ENCODE assay signal across 26 cellular contexts in genomic region chr16:72049110-72049509, GRCh38. TPM values are rescaled to one million over a fixed set of nuclear protein-coding genes. Genes with fewer than 3 reads are reported as not detected.
DNase-seq lines count a peak whose midpoint lies in the region; ATAC-seq and TF ChIP-seq lines count a peak whose summit lies in the region.
"Had no signal": no experiment of that assay in that cellular context is flagged by ENCODE, and none has a peak within 500 bp of the region (broad histone marks: within the 10 kb centered on the region; RNA-seq: fewer than 3 reads in every experiment).

No MANE protein-coding gene starts in this region.

- POLR2A ChIA-PET in HEK293 (lab: Yijun Ruan, JAX) = no interaction called here

- ATAC-seq in activated T-cell treated with anti-CD3 and anti-CD28 coated beads, Interleukin-2, amount 50 U/mL, for 4 hours = no peak
- no peak for ATAC-seq in GM21367 (IDR thresholded peaks at IDR 0.05; ENCODE audit: unreplicated experiment)
- ATAC-seq: A549, GM12878, GM23338, HCT116 had no signal

- H3K9me3 Mint-ChIP-seq in activated T-cell treated with anti-CD3 and anti-CD28 coated beads, Interleukin-2, amount 50 U/mL, for 4 hours = peaks cover 21% of the 10 kb centered on the region

- no peaks in the 10 kb centered on the region for H3K27me3 ChIP-seq in neutrophil
- H3K27me3 ChIP-seq: BE2C; BLaER1 treated with 17β-estradiol and CSF1 and Interleukin-3, amounts not matched to agents 10 nM and 100 nM had no signal

- H3K4me3 ChIP-seq in HEK293 (ENCODE audit: low read depth, low read length) = no peak overlapping the region
- H3K4me3 ChIP-seq in neutrophil (ENCODE audit: low read depth in 1 of 2, low read length in 1 of 2) = no peak overlapping the region
- H3K4me3 ChIP-seq: A549; BLaER1 treated with 17β-estradiol and CSF1 and Interleukin-3, amounts not matched to agents 10 nM and 100 nM; GM12878; GM23338 had no signal

- no peaks in the 10 kb centered on the region for H3K9me3 ChIP-seq in HEK293 (ENCODE audit: control insufficient read depth, insufficient read depth, low read depth, low read length)
- H3K9me3 ChIP-seq in neutrophil = no peaks in the 10 kb centered on the region
- H3K9me3 ChIP-seq: A549, BE2C had no signal

- peaks cover 4% of the 10 kb centered on the region for H3K36me3 Mint-ChIP-seq in activated T-cell treated with anti-CD3 and anti-CD28 coated beads, Interleukin-2, amount 50 U/mL, for 4 hours (ENCODE audit: insufficient read depth)

- TF ChIP-seq CTCF in HEK293 (tag by site-specific recombination; IDR thresholded peaks at IDR 0.05) = no peak
- TF ChIP-seq CTCF in neutrophil (IDR thresholded peaks at IDR 0.05) = no peak

- H3K27ac ChIP-seq in HEK293 (ENCODE audit: extremely low read depth, low read depth, low read length) = no peak overlapping the region
- peak overlapping the region; percentile 78 for H3K27ac ChIP-seq in neutrophil
- H3K27ac ChIP-seq: A549 had no signal

- CTCF ChIA-PET in HEK293 (lab: Yijun Ruan, JAX) = no interaction called here

- no peaks in the 10 kb centered on the region for H3K4me1 Mint-ChIP-seq in activated T-cell treated with anti-CD3 and anti-CD28 coated beads, Interleukin-2, amount 50 U/mL, for 4 hours (ENCODE audit: low read depth)
- H3K4me1 Mint-ChIP-seq: CD8-positive, alpha-beta memory T cell; GM23338; H9 had no signal

- peak; percentile 4 for DNase-seq in NOMO-1 treated with DMSO at 0.1 percent for 48 hours (lab: John Stamatoyannopoulos, UW; ENCODE audit: unreplicated experiment)
- no peak for DNase-seq in NOMO-1 treated with dmso at 0.1 percent for 144 hours (lab: John Stamatoyannopoulos, UW; ENCODE audit: unreplicated experiment)
- peak; percentile 20 for DNase-seq in MV-4-11 (lab: John Stamatoyannopoulos, UW)
- DNase-seq in activated T-cell treated with anti-CD3 and anti-CD28 coated beads, Interleukin-2, amount 50 U/mL, for 4 hours = no peak
- DNase-seq: 8988T; ACHN; AML-193; BE2C; CD4-positive, alpha-beta T cell; CD8-positive, alpha-beta memory T cell; DMS 273 treated with DMSO at 0.1 percent for 48 hours; DMS79; EL; GDM1; H9; HFFc6 had no signal

- H3K4me3 Mint-ChIP-seq in activated T-cell treated with anti-CD3 and anti-CD28 coated beads, Interleukin-2, amount 50 U/mL, for 4 hours = no peak overlapping the region
- H3K4me3 Mint-ChIP-seq: CD14-positive monocyte; CD4-positive, alpha-beta T cell; CD8-positive, alpha-beta memory T cell; GM23338; H9; HFFc6 had no signal

- no peaks in the 10 kb centered on the region for H3K27me3 Mint-ChIP-seq in activated T-cell treated with anti-CD3 and anti-CD28 coated beads, Interleukin-2, amount 50 U/mL, for 4 hours (ENCODE audit: low read depth)
- H3K27me3 Mint-ChIP-seq: CD4-positive, alpha-beta T cell; CD8-positive, alpha-beta memory T cell had no signal

- H3K36me3 ChIP-seq in HEK293 (ENCODE audit: control insufficient read depth in 2 of 2, insufficient read depth in 1 of 2, low read length in 2 of 2) = no peaks in the 10 kb centered on the region
- H3K36me3 ChIP-seq in neutrophil = no peaks in the 10 kb centered on the region
- H3K36me3 ChIP-seq: BE2C had no signal

- H3K4me1 ChIP-seq in HEK293 (ENCODE audit: control insufficient read depth, insufficient read depth, low read length) = no peaks in the 10 kb centered on the region
- peaks cover 54 to 56% of the 10 kb centered on the region in 2 experiments for H3K4me1 ChIP-seq in neutrophil (ENCODE audit: control insufficient read depth in 1 of 2, insufficient read depth in 1 of 2, low read depth in 1 of 2, low read length in 1 of 2)
- H3K4me1 ChIP-seq: A549, BE2C had no signal

TF ChIP-seq in HEK293, 187 proteins besides CTCF, POLR2A, EP300 and RAD21:
- TF ChIP-seq ZNF654 (tag by site-specific recombination; IDR thresholded peaks at IDR 0.05; ENCODE audit: low read depth) (no peak), SETDB1 (IDR thresholded peaks at IDR 0.05; ENCODE audit: insufficient read length, low read length) (peak; percentile 72)

RNA-seq across cellular contexts. Expression of gene HP, which starts 5.2 kb away (rescaled TPM):
- total RNA-seq in activated T-cell treated with anti-CD3 and anti-CD28 coated beads, Interleukin-2, amount 50 U/mL, for 4 hours = 10 to 100 TPM in 2 of 3 donors, 1 to 10 TPM in 1; 8.2 to 11.8 (median 11.4) TPM
- total RNA-seq: CD4-positive, alpha-beta T cell; CD8-positive, alpha-beta memory T cell; GM23338; H9; HFFc6 had no signal

RNA-seq across cellular contexts. Expression of gene HPR, which starts 13.9 kb away (rescaled TPM):
- total RNA-seq in activated T-cell treated with anti-CD3 and anti-CD28 coated beads, Interleukin-2, amount 50 U/mL, for 4 hours = not detected
- total RNA-seq: CD4-positive, alpha-beta T cell; CD8-positive, alpha-beta memory T cell; GM12878; GM23338; H4; H9; HFFc6 had no signal

RNA-seq across cellular contexts. Expression of gene DHODH, which starts 40.6 kb away (rescaled TPM):
- total RNA-seq in activated T-cell treated with anti-CD3 and anti-CD28 coated beads, Interleukin-2, amount 50 U/mL, for 4 hours = 10 to 100 TPM; 33.4 to 39.0 (median 35.8) TPM

RNA-seq across cellular contexts. Expression of gene TXNL4B, which starts 44.3 kb away (rescaled TPM):
- total RNA-seq in activated T-cell treated with anti-CD3 and anti-CD28 coated beads, Interleukin-2, amount 50 U/mL, for 4 hours = 10 to 100 TPM; 39.3 to 45.8 (median 39.4) TPM

RNA-seq across cellular contexts. Expression of gene DHX38, which starts 44.5 kb away (rescaled TPM):
- total RNA-seq in activated T-cell treated with anti-CD3 and anti-CD28 coated beads, Interleukin-2, amount 50 U/mL, for 4 hours = 100 to 1,000 TPM; 111 to 128 (median 118) TPM

Comparison
In these comparisons a context has a peak if more than half of its experiments do, and no peak if none do; other contexts are left out.
1. DNase-seq: peak in NOMO-1 treated with DMSO at 0.1 percent for 48 hours (single experiment) and MV-4-11 (single experiment); none in NOMO-1 treated with dmso at 0.1 percent for 144 hours (single experiment) and activated T-cell treated with anti-CD3 and anti-CD28 coated beads, Interleukin-2, amount 50 U/mL, for 4 hours (single experiment).